Comparison of ENCODE assay signal across 19 cellular contexts in genomic region chr16:85006639-85007038, GRCh38. TPM values are rescaled to one million over a fixed set of nuclear protein-coding genes. Genes with fewer than 3 reads are reported as not detected.
DNase-seq lines count a peak whose midpoint lies in the region; ATAC-seq and TF ChIP-seq lines count a peak whose summit lies in the region.
"Had no signal": no experiment of that assay in that cellular context is flagged by ENCODE, and none has a peak within 500 bp of the region (broad histone marks: within the 10 kb centered on the region; RNA-seq: fewer than 3 reads in every experiment).

No MANE protein-coding gene starts in this region.

- intact Hi-C loops in stomach (cut with DNase I; ENCODE audit: low total_unique reads): no loop called here

- H3K27ac ChIP-seq in gastroesophageal sphincter: peak overlapping the region; percentile 63 to 97 (median 86)
- H3K27ac ChIP-seq in stomach: peak overlapping the region in 4 of 5 donors; percentile 76 to 95 (median 91)
- H3K27ac ChIP-seq: BLaER1 had no signal

- no peak overlapping the region for H3K9ac ChIP-seq in adipocyte (ENCODE audit: low read length)
- H3K9ac ChIP-seq: BLaER1 had no signal

- TF ChIP-seq CTCF in gastroesophageal sphincter (IDR thresholded peaks at IDR 0.05) (no peak), stomach (IDR thresholded peaks at IDR 0.05) (no peak)

- no peak overlapping the region for H3K4me3 ChIP-seq in H7 (ENCODE audit: insufficient read depth, low read depth, low read length)
- H3K4me3 ChIP-seq in adipocyte (ENCODE audit: low read length): no peak overlapping the region
- no peak overlapping the region for H3K4me3 ChIP-seq in gastroesophageal sphincter
- H3K4me3 ChIP-seq in stomach: no peak overlapping the region
- H3K4me3 ChIP-seq: BLaER1 had no signal

- no peaks in the 10 kb centered on the region for H3K27me3 ChIP-seq in H7 (ENCODE audit: control insufficient read depth, insufficient read depth, low read length)
- H3K27me3 ChIP-seq in adipocyte (replicated peaks; ENCODE audit: control insufficient read depth, insufficient read depth, low read length): no peaks in the 10 kb centered on the region
- H3K27me3 ChIP-seq in gastroesophageal sphincter: no peaks in the 10 kb centered on the region
- H3K27me3 ChIP-seq in stomach: no peaks in the 10 kb centered on the region
- H3K27me3 ChIP-seq: BLaER1 had no signal

- ATAC-seq in gastroesophageal sphincter: no peak
- ATAC-seq: Right ventricle myocardium inferior had no signal

- no peak for TF ChIP-seq POLR2A in gastroesophageal sphincter (IDR thresholded peaks at IDR 0.05)
- no peak for TF ChIP-seq POLR2A in stomach (IDR thresholded peaks at IDR 0.05)

- DNase-seq in H7 (peak; percentile 10), adipocyte (ENCODE audit: low read depth) (peak; percentile 28), stomach (no peak), HuH-7 (ENCODE audit: low spot score) (no peak), 8988T (no peak), amniotic stem cell (lab: John Stamatoyannopoulos, UW) (no peak), MV-4-11 (lab: John Stamatoyannopoulos, UW) (no peak)
- DNase-seq: activated CD4-positive, alpha-beta T cell treated with anti-CD3 and anti-CD28 coated beads, Interleukin-2, amount 50 U/mL, for 4 hours; activated naive CD4-positive, alpha-beta T cell treated with Interleukin-2 at 50 U/mL for 16 hours; NCI-H1048; NCI-H2029; NCI-H446; small intestine; stimulated activated CD4-positive, alpha-beta T cell treated with anti-CD3 and anti-CD28 coated beads, Interleukin-4, amount 100 ng/mL, for 24 hours; substantia nigra; T-helper 1 cell had no signal

- peaks cover 59% of the 10 kb centered on the region for H3K4me1 ChIP-seq in adipocyte (ENCODE audit: control insufficient read depth, insufficient read depth, low read length)
- H3K4me1 ChIP-seq in gastroesophageal sphincter: peaks cover 24 to 91% (median 75%) of the 10 kb centered on the region in 3 donors
- H3K4me1 ChIP-seq in stomach: peaks cover 84 to 91% (median 89%) of the 10 kb centered on the region in 4 donors

- H3K9me3 ChIP-seq in adipocyte (ENCODE audit: control insufficient read depth, low read length) (no peaks in the 10 kb centered on the region), gastroesophageal sphincter (no peaks in the 10 kb centered on the region), stomach (no peaks in the 10 kb centered on the region)
- H3K9me3 ChIP-seq: BLaER1 had no signal

- H3K36me3 ChIP-seq in H7 (replicated peaks; ENCODE audit: control insufficient read depth, insufficient read depth, low read length): no peaks in the 10 kb centered on the region; the same call in 1 of the 2 replicates
- no peaks in the 10 kb centered on the region for H3K36me3 ChIP-seq in adipocyte (ENCODE audit: control insufficient read depth, insufficient read depth, low read length, severe bottlenecking)
- no peaks in the 10 kb centered on the region for H3K36me3 ChIP-seq in gastroesophageal sphincter
- H3K36me3 ChIP-seq in stomach: peaks cover 0 to 4% (median 0%) of the 10 kb centered on the region in 4 donors

- TF ChIP-seq EP300 in gastroesophageal sphincter (IDR thresholded peaks at IDR 0.05): no peak
- TF ChIP-seq EP300 in stomach (IDR thresholded peaks at IDR 0.05): no peak

- 82% methylated on average over 7 of the region's 7 CpGs for WGBS in gastroesophageal sphincter (ENCODE audit: low coverage in 1 of 2), 2 donors
- 84 to 91% (median 87%) methylated on average over 7 of the region's 7 CpGs for WGBS in stomach, 5 donors

RNA-seq across cellular contexts. Expression of gene ZDHHC7, which starts 4.7 kb away (rescaled TPM):
- total RNA-seq in H7 (2014; rRNA removed; shearing (Covaris generic)): 56.9 and 60.7 TPM in 2 replicates
- total RNA-seq in gastroesophageal sphincter: 10 to 100 TPM; 55.3 to 77.5 (median 66.3) TPM
- total RNA-seq in stomach: 100 to 1,000 TPM in 2 of 5 donors, 10 to 100 TPM in 3; 54.3 to 358 (median 58.1) TPM
- polyA plus RNA-seq in stomach: 10 to 100 TPM; 15.0 to 23.0 (median 15.4) TPM

RNA-seq across cellular contexts. Expression of gene KIAA0513, which starts 21.0 kb away (rescaled TPM):
- total RNA-seq in H7 (2014; rRNA removed; shearing (Covaris generic)): 5.1 and 11.7 TPM in 2 replicates
- total RNA-seq in gastroesophageal sphincter: 10 to 100 TPM; 14.8 to 43.4 (median 28.5) TPM
- 10 to 100 TPM; 13.3 to 40.6 (median 17.6) TPM for total RNA-seq in stomach
- polyA plus RNA-seq in stomach: 10 to 100 TPM in 1 of 3 donors, 1 to 10 TPM in 2; 3.6 to 10.2 (median 8.4) TPM

Comparison
In these comparisons a context has a peak if more than half of its experiments do, and no peak if none do; other contexts are left out.
1. DNase-seq: peak in H7 (single experiment) and adipocyte (single experiment); none in stomach (single experiment), HuH-7 (single experiment), 8988T (single experiment), amniotic stem cell (single experiment) and MV-4-11 (single experiment).